Comparison of ENCODE assay signal across 8 cellular contexts in genomic region chr11:2940166-2940929, GRCh38. TPM values are rescaled to one million over a fixed set of nuclear protein-coding genes. Genes with fewer than 3 reads are reported as not detected.
DNase-seq lines count a peak whose midpoint lies in the region; ATAC-seq and TF ChIP-seq lines count a peak whose summit lies in the region.

No MANE protein-coding gene starts in this region.

- H3K9me3 Mint-ChIP-seq in natural killer cell, result peaks cover 11 to 15% of the 10 kb centered on the region in 2 donors

- TF ChIP-seq CTCF in natural killer cell (IDR thresholded peaks at IDR 0.05), result no peak

- ATAC-seq in natural killer cell, result peak; percentile 90 to 95 (median 91)
- ATAC-seq in GM21423 (IDR thresholded peaks at IDR 0.05; ENCODE audit: unreplicated experiment), result no peak

- peak overlapping the region; percentile 53 to 78 for H3K27ac Mint-ChIP-seq in natural killer cell

- peaks cover 11 to 27% of the 10 kb centered on the region in 2 donors for H3K4me1 Mint-ChIP-seq in natural killer cell

- peaks cover 14% of the 10 kb centered on the region for H3K36me3 Mint-ChIP-seq in natural killer cell

- DNase-seq in DMS53 (lab: John Stamatoyannopoulos, UW), result peak; percentile 98
- peak; percentile 65 for DNase-seq in NCI-H69 (lab: John Stamatoyannopoulos, UW)
- peak; percentile 65 for DNase-seq in dermis blood vessel endothelial cell
- DNase-seq in natural killer cell, result peak; percentile 66
- DNase-seq in T-helper 9 cell, result no peak
- DNase-seq in anterior cingulate cortex (lab: John Stamatoyannopoulos, UW), result no peak
- DNase-seq in globus pallidus (ENCODE audit: low spot score), result no peak

- H3K27me3 Mint-ChIP-seq in natural killer cell (ENCODE audit: low read depth in 2 of 2), result no peaks in the 10 kb centered on the region

- H3K4me3 Mint-ChIP-seq in natural killer cell, result no peak overlapping the region

- intact Hi-C loops in natural killer cell (cut with micrococcal nuclease), result no loop called here

RNA-seq across cellular contexts. Expression of gene PHLDA2, which starts 11.1 kb away (rescaled TPM):
- total RNA-seq in dermis blood vessel endothelial cell (0.51 and 1.5 TPM in 2 replicates), natural killer cell (1 to 10 TPM in 2 of 3 donors, under 1 TPM in 1; 0.79 to 3.2 (median 2.2) TPM)

RNA-seq across cellular contexts. Expression of gene NAP1L4, which starts 51.8 kb away (rescaled TPM):
- 132 and 165 TPM in 2 replicates for total RNA-seq in dermis blood vessel endothelial cell
- total RNA-seq in natural killer cell, result 100 to 1,000 TPM; 219 to 244 (median 237) TPM

RNA-seq across cellular contexts. Expression of gene CDKN1C, which starts 54.8 kb away (rescaled TPM):
- 37.2 and 53.8 TPM in 2 replicates for total RNA-seq in dermis blood vessel endothelial cell
- total RNA-seq in natural killer cell, result 10 to 100 TPM in 1 of 3 donors, 1 to 10 TPM in 2; 2.6 to 27.9 (median 6.3) TPM

Comparison
In these comparisons a context has a peak if more than half of its experiments do, and no peak if none do; other contexts are left out.
1. DNase-seq: peak in DMS53 (single experiment), NCI-H69 (single experiment), dermis blood vessel endothelial cell (single experiment) and natural killer cell (single experiment); none in T-helper 9 cell (single experiment), anterior cingulate cortex (0 of 58) and globus pallidus (single experiment).